ENCODE assay signal across 18 cellular contexts in the genomic region with DNA sequence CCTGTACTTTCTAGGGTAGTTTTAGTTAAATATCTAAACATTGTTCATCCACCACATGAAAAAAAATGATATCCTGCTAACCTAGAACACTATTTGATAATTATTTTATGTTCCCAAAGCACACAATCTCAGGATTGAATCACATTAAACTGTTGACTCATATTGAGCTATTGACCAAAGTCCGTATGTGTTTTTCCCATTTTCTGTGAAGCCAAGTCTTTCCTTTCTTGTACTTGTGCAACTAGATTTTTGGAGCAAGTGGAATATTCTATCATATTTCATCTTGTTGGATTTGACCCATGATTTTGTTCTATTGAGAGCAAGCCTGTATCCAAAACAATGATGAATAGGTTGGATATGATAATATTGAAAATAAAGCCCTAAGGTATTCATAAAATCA.
"Had no signal": no experiment of that assay in that cellular context is flagged by ENCODE, and none has a peak within 500 bp of the region (broad histone marks: within the 10 kb centered on the region; RNA-seq: fewer than 3 reads in every experiment).

No MANE protein-coding gene starts in this region.

- ATAC-seq: activated CD8-positive, alpha-beta T cell treated with anti-CD3 and anti-CD28 coated beads for 36 hours; esophagus mucosa; stimulated activated naive CD8-positive, alpha-beta T cell treated with anti-CD3 and anti-CD28 coated beads, Interleukin-15, amount 100 ng/mL, for 72 hours had no signal

- DNase-seq: activated CD4-positive, alpha-beta T cell treated with anti-CD3 and anti-CD28 coated beads for 48 hours; activated CD4-positive, CD25-positive, alpha-beta regulatory T cell; activated CD8-positive, alpha-beta T cell treated with anti-CD3 and anti-CD28 coated beads for 36 hours; activated naive CD4-positive, alpha-beta T cell treated with anti-CD3 and anti-CD28 coated beads for 36 hours; activated T-cell treated with anti-CD3 and anti-CD28 coated beads, Interleukin-2, amount 50 U/mL, for 24 hours; brain microvascular endothelial cell; cortex of kidney; occipital lobe; stimulated activated CD4-positive, alpha-beta T cell treated with anti-CD3 and anti-CD28 coated beads, Interleukin-15, amount 100 ng/mL, for 24 hours; stimulated activated CD4-positive, alpha-beta T cell treated with anti-CD3 and anti-CD28 coated beads, Interleukin-2, amount 100 ng/mL, for 48 hours; stimulated activated naive CD8-positive, alpha-beta T cell treated with anti-CD3 and anti-CD28 coated beads, Interleukin-15, amount 100 ng/mL, for 72 hours; T1000; testis; upper lobe of left lung had no signal

- H3K27ac ChIP-seq: brain microvascular endothelial cell, right atrium auricular region, skin epidermis, testis, upper lobe of left lung had no signal

- H3K4me1 ChIP-seq: right atrium auricular region, testis, upper lobe of left lung had no signal

- H3K27me3 ChIP-seq: brain microvascular endothelial cell, right atrium auricular region, testis, upper lobe of left lung had no signal

- H3K36me3 ChIP-seq: brain microvascular endothelial cell, right atrium auricular region, upper lobe of left lung had no signal

- H3K9me3 ChIP-seq: right atrium auricular region, testis, upper lobe of left lung had no signal

- H3K4me3 ChIP-seq: lung, right atrium auricular region, skin epidermis, testis, upper lobe of left lung had no signal
